In the genomic region with DNA sequence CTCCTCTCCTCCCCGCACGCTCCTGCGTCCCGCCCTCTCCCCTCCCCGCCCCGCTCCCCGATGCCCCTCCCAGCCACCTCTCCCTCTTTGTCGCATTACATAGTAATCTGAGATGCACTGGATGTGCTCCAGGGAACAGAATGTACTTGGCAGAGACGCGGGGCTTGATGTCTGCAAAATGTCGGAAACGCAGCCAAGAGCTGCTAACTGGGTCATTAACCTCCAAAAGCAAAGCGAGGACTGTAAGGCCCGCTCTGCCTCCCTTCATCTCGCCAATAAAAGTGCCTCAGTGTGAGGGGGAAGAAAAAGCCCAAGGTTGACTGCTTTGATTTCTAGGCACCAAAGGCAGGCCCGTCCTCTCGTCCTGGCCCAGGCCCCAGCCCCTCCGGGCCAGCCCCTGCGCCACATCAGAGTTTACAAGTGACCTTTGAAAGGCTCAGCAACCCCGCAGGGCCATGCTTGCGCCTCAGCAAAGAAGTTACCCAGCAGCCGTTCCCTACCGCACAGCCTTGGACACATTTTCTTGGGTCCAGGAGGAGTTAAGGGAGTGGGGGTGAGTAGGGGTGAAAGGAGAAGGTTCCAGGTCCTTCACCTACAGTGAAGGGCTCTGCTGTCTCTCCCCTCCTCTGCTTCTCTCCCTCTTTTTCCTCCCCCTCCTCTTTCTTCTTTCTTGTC, we compare ENCODE assay signal across 1 cellular context.
TF ChIP-seq lines count a peak whose summit lies in the region.

No MANE protein-coding gene starts in this region.

TF ChIP-seq in WTC11, 78 proteins besides CTCF, POLR2A, EP300 and RAD21 (continued from another document):
- TF ChIP-seq AR (CRISPR knock-in tag; IDR thresholded peaks at IDR 0.05) (0 out of 2 replicates have a peak, but pooled peaks have one; percentile 9), TEAD4 (CRISPR knock-in tag; IDR thresholded peaks at IDR 0.05) (no peak), ZNF423 (CRISPR knock-in tag; IDR thresholded peaks at IDR 0.05) (no peak), ZSCAN18 (CRISPR knock-in tag; IDR thresholded peaks at IDR 0.05) (no peak), CREB1 (CRISPR knock-in tag; IDR thresholded peaks at IDR 0.05) (no peak), SMAD3 (CRISPR knock-in tag; IDR thresholded peaks at IDR 0.05; ENCODE audit: borderline replicate concordance) (0 out of 2 replicates have a peak, but pooled peaks have one; percentile 40), NR2C2 (CRISPR knock-in tag; IDR thresholded peaks at IDR 0.05) (no peak), SMAD4 (CRISPR knock-in tag; IDR thresholded peaks at IDR 0.05) (no peak), SP1 (CRISPR knock-in tag; conservative IDR thresholded peaks at IDR 0.05) (peak; percentile 3; the same call in 1 of the 2 replicates), CBFB (CRISPR knock-in tag; IDR thresholded peaks at IDR 0.05; ENCODE audit: low read depth) (no peak), ATF2 (CRISPR knock-in tag; IDR thresholded peaks at IDR 0.05; ENCODE audit: borderline replicate concordance, low read depth) (no peak), KAT7 (CRISPR knock-in tag; IDR thresholded peaks at IDR 0.05; ENCODE audit: borderline replicate concordance) (no peak), ELF4 (CRISPR knock-in tag; IDR thresholded peaks at IDR 0.05; ENCODE audit: low read depth) (no peak), MYBL2 (CRISPR knock-in tag; IDR thresholded peaks at IDR 0.05) (no peak), MLX (CRISPR knock-in tag; IDR thresholded peaks at IDR 0.05) (no peak), PRRX2 (CRISPR knock-in tag; IDR thresholded peaks at IDR 0.05) (no peak)
- TF ChIP-seq, protein P1, sequence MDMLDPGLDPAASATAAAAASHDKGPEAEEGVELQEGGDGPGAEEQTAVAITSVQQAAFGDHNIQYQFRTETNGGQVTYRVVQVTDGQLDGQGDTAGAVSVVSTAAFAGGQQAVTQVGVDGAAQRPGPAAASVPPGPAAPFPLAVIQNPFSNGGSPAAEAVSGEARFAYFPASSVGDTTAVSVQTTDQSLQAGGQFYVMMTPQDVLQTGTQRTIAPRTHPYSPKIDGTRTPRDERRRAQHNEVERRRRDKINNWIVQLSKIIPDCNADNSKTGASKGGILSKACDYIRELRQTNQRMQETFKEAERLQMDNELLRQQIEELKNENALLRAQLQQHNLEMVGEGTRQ (CRISPR knock-in tag; IDR thresholded peaks at IDR 0.05) = no peak
